2 cellular contexts compared by ENCODE assay signal in genomic region chr14:93309430-93309966, GRCh38.
A peak's percentile ranks its signal among the peaks of the same experiment; 100 is the strongest.
TF ChIP-seq lines count a peak whose summit lies in the region.

No MANE protein-coding gene starts in this region.

TF ChIP-seq in GM23338, 12 proteins besides CTCF, POLR2A, EP300 and RAD21 (continued from another document):
- TF ChIP-seq EZH2 (IDR thresholded peaks at IDR 0.05; ENCODE audit: low read depth, unreplicated experiment) (no peak), ZNF331 (CRISPR knock-in tag; IDR thresholded peaks at IDR 0.05; ENCODE audit: low read depth) (no peak)
TF ChIP-seq in GM23338: peak in this region for 0.

TF ChIP-seq in endothelial cell of umbilical vein, 7 proteins besides CTCF, POLR2A, EP300 and RAD21 (continued from another document):
- no peak for TF ChIP-seq POLR2AphosphoS5 (IDR thresholded peaks at IDR 0.05; ENCODE audit: insufficient read depth, low read depth, low read length)
- TF ChIP-seq MYC (IDR thresholded peaks at IDR 0.05; ENCODE audit: low read depth, low read length) = no peak
- peak; percentile 60 for TF ChIP-seq FOS (IDR thresholded peaks at IDR 0.05; ENCODE audit: borderline replicate concordance, insufficient read depth, low read length)
- TF ChIP-seq EZH2 (IDR thresholded peaks at IDR 0.05; ENCODE audit: borderline replicate concordance, low read depth, low read length, severe bottlenecking) = no peak
- no peak for TF ChIP-seq MAX (IDR thresholded peaks at IDR 0.05; ENCODE audit: insufficient read depth, insufficient read length)
- TF ChIP-seq GATA2 (IDR thresholded peaks at IDR 0.05; ENCODE audit: insufficient read depth, insufficient read length, low read depth, low read length) = peak; percentile 96
